Comparison of ENCODE assay signal across 11 cellular contexts in the genomic region with DNA sequence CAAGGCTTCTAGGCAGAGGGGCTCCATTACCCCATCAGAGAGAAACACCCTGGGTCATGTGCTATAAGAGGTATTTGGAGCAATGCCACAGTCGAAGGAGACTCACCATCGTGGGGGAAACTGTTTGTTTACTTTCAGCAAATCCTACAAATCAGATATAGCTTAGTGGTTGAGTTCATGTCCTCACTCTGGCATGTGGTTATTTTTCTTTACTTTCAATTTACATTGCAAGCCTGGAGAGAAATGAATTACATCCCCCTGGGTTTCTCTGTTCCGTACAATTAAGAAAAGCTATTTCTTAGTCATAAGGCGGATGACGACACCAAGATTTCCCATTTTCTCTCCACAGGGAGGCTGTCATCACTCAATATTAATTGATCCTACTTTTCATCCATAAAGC. TPM values are rescaled to one million over a fixed set of nuclear protein-coding genes. Genes with fewer than 3 reads are reported as not detected.
DNase-seq lines count a peak whose midpoint lies in the region; ATAC-seq, FAIRE-seq and TF ChIP-seq lines count a peak whose summit lies in the region.
"Had no signal": no experiment of that assay in that cellular context is flagged by ENCODE, and none has a peak within 500 bp of the region (broad histone marks: within the 10 kb centered on the region; RNA-seq: fewer than 3 reads in every experiment).

No MANE protein-coding gene starts in this region.

- no peak for DNase-seq in CD4-positive, CD25-positive, alpha-beta regulatory T cell
- no peak for DNase-seq in T-helper 2 cell treated with Interferon-gamma antibody and Interleukin-4, amounts not matched to agents 5 μg/mL and 100 μg/mL, for 36 hours (ENCODE audit: low spot score)
- DNase-seq in kidney epithelial cell (ENCODE audit: low read depth) (peak; percentile 72), right atrium auricular region (ENCODE audit: low spot score) (no peak), urothelium cell line (ENCODE audit: low spot score) (no peak)

- H3K27me3 Mint-ChIP-seq in CD4-positive, CD25-positive, alpha-beta regulatory T cell = no peaks in the 10 kb centered on the region
- H3K27me3 Mint-ChIP-seq in T-helper 2 cell treated with Interferon-gamma antibody and Interleukin-4, amounts not matched to agents 5 μg/mL and 100 μg/mL, for 36 hours (ENCODE audit: low read depth) = no peaks in the 10 kb centered on the region

- H3K9me3 Mint-ChIP-seq in CD4-positive, CD25-positive, alpha-beta regulatory T cell = no peaks in the 10 kb centered on the region
- no peaks in the 10 kb centered on the region for H3K9me3 Mint-ChIP-seq in T-helper 2 cell treated with Interferon-gamma antibody and Interleukin-4, amounts not matched to agents 5 μg/mL and 100 μg/mL, for 36 hours

- H3K27me3 ChIP-seq in CD4-positive, CD25-positive, alpha-beta regulatory T cell (ENCODE audit: control insufficient read depth, insufficient read depth, low read length) = no peaks in the 10 kb centered on the region
- no peaks in the 10 kb centered on the region for H3K27me3 ChIP-seq in kidney epithelial cell (ENCODE audit: control insufficient read depth, insufficient read depth, low read length)
- H3K27me3 ChIP-seq in right atrium auricular region = no peaks in the 10 kb centered on the region

- no peak overlapping the region for H3K27ac ChIP-seq in CD4-positive, CD25-positive, alpha-beta regulatory T cell (ENCODE audit: insufficient read depth, low read length, poor library complexity, severe bottlenecking)
- H3K27ac ChIP-seq in right atrium auricular region = no peak overlapping the region
- H3K27ac ChIP-seq: KMS-11 had no signal

- no peak for TF ChIP-seq CTCF in kidney epithelial cell (IDR thresholded peaks at IDR 0.05; ENCODE audit: insufficient read depth, low read length, poor library complexity, severe bottlenecking)
- TF ChIP-seq CTCF in right atrium auricular region (IDR thresholded peaks at IDR 0.05) = no peak

- peaks cover 48% of the 10 kb centered on the region for H3K36me3 Mint-ChIP-seq in CD4-positive, CD25-positive, alpha-beta regulatory T cell
- H3K36me3 Mint-ChIP-seq in T-helper 2 cell treated with Interferon-gamma antibody and Interleukin-4, amounts not matched to agents 5 μg/mL and 100 μg/mL, for 36 hours (ENCODE audit: low read depth) = peaks cover 77% of the 10 kb centered on the region

- peaks cover 40% of the 10 kb centered on the region for H3K4me1 ChIP-seq in CD4-positive, CD25-positive, alpha-beta regulatory T cell (ENCODE audit: control insufficient read depth, insufficient read depth, low read length, poor library complexity, severe bottlenecking)
- H3K4me1 ChIP-seq in right atrium auricular region = peaks cover 0 to 27% of the 10 kb centered on the region in 2 donors

- H3K27ac Mint-ChIP-seq in CD4-positive, CD25-positive, alpha-beta regulatory T cell = peak overlapping the region; percentile 74 to 81 (median 76)
- H3K27ac Mint-ChIP-seq in T-helper 2 cell treated with Interferon-gamma antibody and Interleukin-4, amounts not matched to agents 5 μg/mL and 100 μg/mL, for 36 hours = peak overlapping the region; percentile 40

- no peak for FAIRE-seq in urothelium cell line (lab: Jason Lieb, UNC)
- FAIRE-seq: frontal cortex, TTC549 had no signal

- ATAC-seq in CD4-positive, CD25-positive, alpha-beta regulatory T cell (ENCODE audit: low read depth in 2 of 2) = no peak
- ATAC-seq in GM21529 (IDR thresholded peaks at IDR 0.05; ENCODE audit: unreplicated experiment) = peak; percentile 36
- ATAC-seq in GM21576 (IDR thresholded peaks at IDR 0.05; ENCODE audit: unreplicated experiment) = no peak
- ATAC-seq in GM18873 (IDR thresholded peaks at IDR 0.05; ENCODE audit: low FRiP score, unreplicated experiment) = no peak

- H3K4me3 Mint-ChIP-seq in CD4-positive, CD25-positive, alpha-beta regulatory T cell = peak overlapping the region in 2 of 4 donors; percentile 12 to 42
- peak overlapping the region; percentile 55 for H3K4me3 Mint-ChIP-seq in T-helper 2 cell treated with Interferon-gamma antibody and Interleukin-4, amounts not matched to agents 5 μg/mL and 100 μg/mL, for 36 hours

- H3K36me3 ChIP-seq in CD4-positive, CD25-positive, alpha-beta regulatory T cell (ENCODE audit: control insufficient read depth, insufficient read depth, low read length) = peaks cover 23% of the 10 kb centered on the region
- H3K36me3 ChIP-seq in kidney epithelial cell (ENCODE audit: control insufficient read depth, insufficient read depth, low read length) (no peaks in the 10 kb centered on the region), right atrium auricular region (no peaks in the 10 kb centered on the region)

- peaks cover 26 to 83% (median 56%) of the 10 kb centered on the region in 4 donors for H3K4me1 Mint-ChIP-seq in CD4-positive, CD25-positive, alpha-beta regulatory T cell
- peaks cover 45% of the 10 kb centered on the region for H3K4me1 Mint-ChIP-seq in T-helper 2 cell treated with Interferon-gamma antibody and Interleukin-4, amounts not matched to agents 5 μg/mL and 100 μg/mL, for 36 hours (ENCODE audit: low read depth)

- H3K4me3 ChIP-seq in CD4-positive, CD25-positive, alpha-beta regulatory T cell (ENCODE audit: low read depth, low read length) = peak overlapping the region; percentile 41
- H3K4me3 ChIP-seq in kidney epithelial cell (ENCODE audit: low read depth, low read length) (no peak overlapping the region), right atrium auricular region (no peak overlapping the region)

- H3K9me3 ChIP-seq in CD4-positive, CD25-positive, alpha-beta regulatory T cell (ENCODE audit: control insufficient read depth in 2 of 2, low read length in 2 of 2) = no peaks in the 10 kb centered on the region
- no peaks in the 10 kb centered on the region for H3K9me3 ChIP-seq in right atrium auricular region

RNA-seq across cellular contexts. Expression of a gene that starts 36.9 kb away (rescaled TPM):
- 110 TPM for total RNA-seq in CD4-positive, CD25-positive, alpha-beta regulatory T cell
- 100 to 1,000 TPM in 2 of 4 donors, 10 to 100 TPM in 2; 87.1 to 111 (median 97.5) TPM for polyA plus RNA-seq in CD4-positive, CD25-positive, alpha-beta regulatory T cell
- total RNA-seq in kidney epithelial cell (50.7 and 58.3 TPM in 2 replicates), right atrium auricular region (10 to 100 TPM; 15.9 to 33.6 TPM)
